20 cellular contexts compared by ENCODE assay signal in the genomic region with DNA sequence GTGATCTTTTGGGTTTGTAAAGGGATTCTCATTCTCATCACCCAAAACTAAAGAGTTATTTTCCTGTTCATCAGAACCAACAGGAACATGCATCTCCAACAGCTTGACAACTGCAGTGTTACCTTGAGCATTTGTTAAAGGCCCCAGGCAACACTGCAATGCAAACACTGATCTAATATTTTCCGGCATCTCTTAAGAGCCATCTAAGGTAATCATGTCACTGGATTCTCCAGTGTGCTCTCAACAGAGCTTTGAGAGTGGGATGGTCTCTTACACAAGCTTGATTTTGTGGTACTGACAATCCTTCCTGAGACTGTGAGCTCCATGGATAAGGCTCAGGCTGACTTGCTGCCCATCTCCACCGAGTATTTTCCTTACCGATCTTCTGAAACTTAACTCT.
DNase-seq lines count a peak whose midpoint lies in the region; ATAC-seq and TF ChIP-seq lines count a peak whose summit lies in the region.
"Had no signal": no experiment of that assay in that cellular context is flagged by ENCODE, and none has a peak within 500 bp of the region (broad histone marks: within the 10 kb centered on the region; RNA-seq: fewer than 3 reads in every experiment).

No MANE protein-coding gene starts in this region.

- H3K36me3 ChIP-seq in right atrium auricular region: peaks cover 14% of the 10 kb centered on the region
- H3K36me3 ChIP-seq in breast epithelium: no peaks in the 10 kb centered on the region
- H3K36me3 ChIP-seq: BE2C had no signal

- no peak for TF ChIP-seq POLR2A in breast epithelium (IDR thresholded peaks at IDR 0.05)

- no peaks in the 10 kb centered on the region for H3K9me3 Mint-ChIP-seq in naive thymus-derived CD8-positive, alpha-beta T cell
- H3K9me3 Mint-ChIP-seq: activated T-helper 1 cell treated with anti-CD3 and anti-CD28 coated beads, Interleukin-12 subunit alpha, Interleukin-12 subunit beta, Interleukin-2, Interleukin-4 antibody, amounts not matched to agents 30 ng/mL and 10 ng/mL and 1 ng/mL, durations not matched to agents 14 hours and 24 hours and 36 hours had no signal

- H3K4me1 Mint-ChIP-seq in naive thymus-derived CD8-positive, alpha-beta T cell: peaks cover 19 to 27% (median 25%) of the 10 kb centered on the region in 4 donors

- DNase-seq in right atrium auricular region (ENCODE audit: low spot score) (no peak), left cardiac atrium (no peak), breast epithelium (ENCODE audit: low spot score in 2 of 2) (no peak), KBM-7 (no peak), amygdala (lab: John Stamatoyannopoulos, UW) (no peak), kidney tubule cell (ENCODE audit: low spot score) (no peak)
- DNase-seq in naive thymus-derived CD8-positive, alpha-beta T cell: no peak
- DNase-seq: activated CD4-positive, alpha-beta T cell treated with anti-CD3 and anti-CD28 coated beads, Interleukin-2, amount 50 U/mL, for 4 hours; amniotic stem cell; BE2C; DMS 273 treated with DMSO at 0.1 percent for 48 hours; esophagus squamous epithelium; KG1; NCI-H1105; NCI-H526; PC-3; stimulated activated CD4-positive, alpha-beta T cell treated with anti-CD3 and anti-CD28 coated beads, Interleukin-1b, Interleukin-23, amount 100 ng/mL, for 48 hours; testis had no signal

- TF ChIP-seq CTCF in right atrium auricular region (IDR thresholded peaks at IDR 0.05) (no peak), breast epithelium (IDR thresholded peaks at IDR 0.05) (no peak)

- H3K27ac Mint-ChIP-seq in naive thymus-derived CD8-positive, alpha-beta T cell: peak overlapping the region in 6 of 10 donors; percentile 2 to 90 (median 40)
- H3K27ac Mint-ChIP-seq: activated T-helper 1 cell treated with anti-CD3 and anti-CD28 coated beads, Interleukin-12 subunit alpha, Interleukin-12 subunit beta, Interleukin-2, Interleukin-4 antibody, amounts not matched to agents 30 ng/mL and 10 ng/mL and 1 ng/mL, durations not matched to agents 14 hours and 24 hours and 36 hours had no signal

- POLR2A ChIA-PET in naive thymus-derived CD8-positive, alpha-beta T cell (lab: Charles Lee): interaction anchor here (0.6 kb wide), 1 partner anchor 131 kb away, joined by 3 read pairs; no protein-coding TSS in a partner anchor

- peaks cover 4 to 84% (median 10%) of the 10 kb centered on the region in 3 donors for H3K36me3 Mint-ChIP-seq in naive thymus-derived CD8-positive, alpha-beta T cell

- H3K9me3 ChIP-seq in right atrium auricular region (no peaks in the 10 kb centered on the region), breast epithelium (no peaks in the 10 kb centered on the region)
- H3K9me3 ChIP-seq: BE2C, esophagus squamous epithelium, testis had no signal

- intact Hi-C loops in left cardiac atrium (cut with DNase I) (loop anchor here in 1 of 2 donors (10.0 kb wide), 1 partner anchor 684 kb away; no protein-coding TSS in a partner anchor), breast epithelium (cut with DNase I; ENCODE audit: low total_unique reads) (no loop called here)

- no peaks in the 10 kb centered on the region for H3K27me3 ChIP-seq in right atrium auricular region
- no peaks in the 10 kb centered on the region for H3K27me3 ChIP-seq in breast epithelium
- H3K27me3 ChIP-seq: BE2C, esophagus squamous epithelium, testis had no signal

- H3K27ac ChIP-seq in right atrium auricular region (peak overlapping the region; percentile 35 to 61), breast epithelium (peak overlapping the region; percentile 35 to 36)
- H3K27ac ChIP-seq: testis had no signal

- H3K27me3 Mint-ChIP-seq in naive thymus-derived CD8-positive, alpha-beta T cell: no peaks in the 10 kb centered on the region

- H3K4me3 Mint-ChIP-seq in naive thymus-derived CD8-positive, alpha-beta T cell: no peak overlapping the region
- H3K4me3 Mint-ChIP-seq: activated T-helper 1 cell treated with anti-CD3 and anti-CD28 coated beads, Interleukin-12 subunit alpha, Interleukin-12 subunit beta, Interleukin-2, Interleukin-4 antibody, amounts not matched to agents 30 ng/mL and 10 ng/mL and 1 ng/mL, durations not matched to agents 14 hours and 24 hours and 36 hours had no signal

- peaks cover 0 to 82% of the 10 kb centered on the region in 2 donors for H3K4me1 ChIP-seq in right atrium auricular region
- no peaks in the 10 kb centered on the region for H3K4me1 ChIP-seq in breast epithelium
- H3K4me1 ChIP-seq: testis had no signal

- H3K4me3 ChIP-seq in right atrium auricular region (no peak overlapping the region), breast epithelium (no peak overlapping the region)
- H3K4me3 ChIP-seq: coronary artery, esophagus squamous epithelium, testis had no signal

- in situ Hi-C loops in KBM-7 (cut with MboI; ENCODE audit: low pct_unique_long_range_greater_than_20kb, low sequenced_read_pairs): no loop called here

- no peak for ATAC-seq in left cardiac atrium
- ATAC-seq in naive thymus-derived CD8-positive, alpha-beta T cell: no peak
- ATAC-seq: PC-3 had no signal
